Comparison of ENCODE assay signal across 8 cellular contexts in genomic region chrX:104165894-104166734, GRCh38. TPM values are rescaled to one million over a fixed set of nuclear protein-coding genes. Genes with fewer than 3 reads are reported as not detected.
DNase-seq lines count a peak whose midpoint lies in the region; ATAC-seq and TF ChIP-seq lines count a peak whose summit lies in the region.

Gene FAM199X, plus strand, starts transcription at chrX:104166453. Its CDS starts 333 bp downstream, at chrX:104166786.

- intact Hi-C loops in CD14-positive monocyte (cut with micrococcal nuclease): no loop called here
- intact Hi-C loops in activated CD4-positive, alpha-beta T cell treated with anti-CD3 and anti-CD28 coated beads, Interleukin-2, amount 10 ng/mL, durations not matched to agents 24 days and 14 days (cut with micrococcal nuclease): loop anchor here (1.0 kb wide), 1 partner anchor 10 kb away; no protein-coding TSS in a partner anchor
- intact Hi-C loops in left lung (cut with DNase I): no loop called here

- H3K27me3 ChIP-seq in left lung: no peaks in the 10 kb centered on the region

- H3K9me3 Mint-ChIP-seq in CD14-positive monocyte: peaks cover 0 to 15% (median 2%) of the 10 kb centered on the region in 7 donors
- H3K9me3 Mint-ChIP-seq in activated CD4-positive, alpha-beta T cell treated with anti-CD3 and anti-CD28 coated beads, Interleukin-2, amount 10 ng/mL, durations not matched to agents 24 days and 14 days: no peaks in the 10 kb centered on the region

- TF ChIP-seq CTCF in CD14-positive monocyte (IDR thresholded peaks at IDR 0.05): peak; percentile 77
- peak; percentile 66 to 93 for TF ChIP-seq CTCF in left lung (IDR thresholded peaks at IDR 0.05)

- H3K36me3 ChIP-seq in left lung: no peaks in the 10 kb centered on the region

- ATAC-seq in GM19328 (IDR thresholded peaks at IDR 0.05; ENCODE audit: unreplicated experiment): peak; percentile 97
- ATAC-seq in HG03469 (IDR thresholded peaks at IDR 0.05; ENCODE audit: unreplicated experiment): peak; percentile 88
- ATAC-seq in left lung: peak; percentile 99

- H3K9me3 ChIP-seq in left lung: no peaks in the 10 kb centered on the region

- peak within 1 kb of the TSS; percentile 76 to 86 for H3K4me3 Mint-ChIP-seq in CD14-positive monocyte
- peak within 1 kb of the TSS; percentile 85 for H3K4me3 Mint-ChIP-seq in activated CD4-positive, alpha-beta T cell treated with anti-CD3 and anti-CD28 coated beads, Interleukin-2, amount 10 ng/mL, durations not matched to agents 24 days and 14 days

- H3K27ac ChIP-seq in left lung: peak within 1 kb of the TSS; percentile 71 to 87

- peaks cover 0 to 13% of the 10 kb centered on the region in 2 donors for H3K4me1 ChIP-seq in left lung

- DNase-seq in CD14-positive monocyte (ENCODE audit: low spot score): peak; percentile 82
- peak; percentile 73 to 92 for DNase-seq in NCI-H526 (lab: John Stamatoyannopoulos, UW)
- DNase-seq in activated CD4-positive, alpha-beta T cell treated with anti-CD3 and anti-CD28 coated beads, Interleukin-2, amount 10 ng/mL, durations not matched to agents 24 days and 14 days: peak; percentile 96
- peak; percentile 5 for DNase-seq in cortex of kidney (lab: John Stamatoyannopoulos, UW)
- DNase-seq in left lung: peak; percentile 90 to 98
- DNase-seq in stimulated activated CD4-positive, alpha-beta T cell treated with anti-CD3 and anti-CD28 coated beads, Interleukin-2, amount 100 ng/mL, for 4 hours (ENCODE audit: low read depth): peak; percentile 67

- H3K36me3 Mint-ChIP-seq in CD14-positive monocyte: peaks cover 0 to 11% of the 10 kb centered on the region in 2 donors
- peaks cover 8% of the 10 kb centered on the region for H3K36me3 Mint-ChIP-seq in activated CD4-positive, alpha-beta T cell treated with anti-CD3 and anti-CD28 coated beads, Interleukin-2, amount 10 ng/mL, durations not matched to agents 24 days and 14 days (ENCODE audit: low read depth)

- H3K4me3 ChIP-seq in left lung: peak within 1 kb of the TSS; percentile 57 to 70

- H3K4me1 Mint-ChIP-seq in CD14-positive monocyte: peaks cover 35% of the 10 kb centered on the region
- peaks cover 23% of the 10 kb centered on the region for H3K4me1 Mint-ChIP-seq in activated CD4-positive, alpha-beta T cell treated with anti-CD3 and anti-CD28 coated beads, Interleukin-2, amount 10 ng/mL, durations not matched to agents 24 days and 14 days

- H3K27ac Mint-ChIP-seq in CD14-positive monocyte: peak within 1 kb of the TSS; percentile 77 to 95 (median 90)
- H3K27ac Mint-ChIP-seq in activated CD4-positive, alpha-beta T cell treated with anti-CD3 and anti-CD28 coated beads, Interleukin-2, amount 10 ng/mL, durations not matched to agents 24 days and 14 days: peak within 1 kb of the TSS; percentile 81

- no peaks in the 10 kb centered on the region for H3K27me3 Mint-ChIP-seq in CD14-positive monocyte (ENCODE audit: low read depth in 3 of 3)
- H3K27me3 Mint-ChIP-seq in activated CD4-positive, alpha-beta T cell treated with anti-CD3 and anti-CD28 coated beads, Interleukin-2, amount 10 ng/mL, durations not matched to agents 24 days and 14 days: no peaks in the 10 kb centered on the region

RNA-seq across cellular contexts. Expression of gene FAM199X, which starts in this region (rescaled TPM):
- polyA plus RNA-seq in CD14-positive monocyte: 1 to 10 TPM; 5.0 to 8.2 TPM
- total RNA-seq in activated CD4-positive, alpha-beta T cell treated with anti-CD3 and anti-CD28 coated beads, Interleukin-2, amount 10 ng/mL, durations not matched to agents 24 days and 14 days: 10.1 and 10.7 TPM in 2 replicates
- 10 to 100 TPM; 16.5 to 19.1 TPM for total RNA-seq in left lung

Comparison
In these comparisons a context has a peak if more than half of its experiments do, and no peak if none do; other contexts are left out.
1. Peak in every context shown above with its lines: DNase-seq, ATAC-seq, H3K4me3 ChIP-seq and H3K27ac ChIP-seq.
2. DNase-seq: peak in every context shown above with its lines; median percentile 96 in activated CD4-positive, alpha-beta T cell treated with anti-CD3 and anti-CD28 coated beads, Interleukin-2, amount 10 ng/mL, durations not matched to agents 24 days and 14 days; 94 in left lung; 82 in NCI-H526; 82 in CD14-positive monocyte; 67 in stimulated activated CD4-positive, alpha-beta T cell treated with anti-CD3 and anti-CD28 coated beads, Interleukin-2, amount 100 ng/mL, for 4 hours; 5 in cortex of kidney.